17 cellular contexts compared by ENCODE assay signal in genomic region chr10:119665901-119666708, GRCh38. TPM values are rescaled to one million over a fixed set of nuclear protein-coding genes. Genes with fewer than 3 reads are reported as not detected.
DNase-seq lines count a peak whose midpoint lies in the region; ATAC-seq and TF ChIP-seq lines count a peak whose summit lies in the region.
"Had no signal": no experiment of that assay in that cellular context is flagged by ENCODE, and none has a peak within 500 bp of the region (broad histone marks: within the 10 kb centered on the region; RNA-seq: fewer than 3 reads in every experiment).

No MANE protein-coding gene starts in this region.

- H3K4me3 ChIP-seq in heart right ventricle (no peak overlapping the region), tibial artery (no peak overlapping the region), WERI-Rb-1 (ENCODE audit: low read depth, low read length) (no peak overlapping the region)

- WGBS in heart right ventricle, 2 donors, result 53 to 65% methylated on average over 14 of the region's 14 CpGs

- no peak for DNase-seq in heart right ventricle
- no peak for DNase-seq in cardiac septum (ENCODE audit: low spot score)
- DNase-seq in amniotic epithelial cell (ENCODE audit: low read depth), result peak; percentile 45
- DNase-seq in left lobe of liver (ENCODE audit: low spot score), result no peak
- DNase-seq in tibial artery, result no peak
- DNase-seq in NCI-H69 (lab: John Stamatoyannopoulos, UW), result no peak
- no peak for DNase-seq in WERI-Rb-1
- no peak for DNase-seq in MV-4-11 (lab: John Stamatoyannopoulos, UW)
- DNase-seq: activated T-cell treated with anti-CD3 and anti-CD28 coated beads, Interleukin-2, amount 50 U/mL, for 1 hour; C1 segment of cervical spinal cord; central memory CD4-positive, alpha-beta T cell; naive B cell; NCI-H510A; SHP77; stimulated activated CD4-positive, alpha-beta T cell treated with anti-CD3 and anti-CD28 coated beads, Interleukin-15, amount 100 ng/mL, for 24 hours had no signal

- H3K9me3 ChIP-seq in heart right ventricle, result no peaks in the 10 kb centered on the region
- H3K9me3 ChIP-seq in tibial artery, result no peaks in the 10 kb centered on the region
- H3K9me3 ChIP-seq in WERI-Rb-1 (ENCODE audit: severe bottlenecking), result no peaks in the 10 kb centered on the region

- H3K4me1 ChIP-seq in heart right ventricle (peaks cover 34 to 97% (median 90%) of the 10 kb centered on the region in 9 donors), tibial artery (peaks cover 0 to 84% (median 69%) of the 10 kb centered on the region in 4 donors)

- ATAC-seq in heart right ventricle (no peak), left lobe of liver (peak; percentile 63)
- ATAC-seq: esophagus mucosa had no signal

- H3K27ac ChIP-seq in heart right ventricle (peak overlapping the region in 9 of 10 donors; percentile 2 to 86 (median 78)), tibial artery (peak overlapping the region; percentile 76), WERI-Rb-1 (no peak overlapping the region)
- H3K27ac ChIP-seq: HL-60 had no signal

- TF ChIP-seq CTCF in heart right ventricle (IDR thresholded peaks at IDR 0.05) (no peak), tibial artery (IDR thresholded peaks at IDR 0.05) (no peak), WERI-Rb-1 (IDR thresholded peaks at IDR 0.05; ENCODE audit: low read depth, low read length) (no peak)

- peaks cover 0 to 23% (median 15%) of the 10 kb centered on the region in 9 donors for H3K36me3 ChIP-seq in heart right ventricle
- H3K36me3 ChIP-seq in tibial artery, result peaks cover 15% of the 10 kb centered on the region in 3 donors
- no peaks in the 10 kb centered on the region for H3K36me3 ChIP-seq in WERI-Rb-1

- no peaks in the 10 kb centered on the region for H3K27me3 ChIP-seq in heart right ventricle
- no peaks in the 10 kb centered on the region for H3K27me3 ChIP-seq in tibial artery
- peaks cover 3% of the 10 kb centered on the region for H3K27me3 ChIP-seq in WERI-Rb-1 (ENCODE audit: insufficient read depth, low read depth, severe bottlenecking)

- intact Hi-C loops in heart right ventricle (cut with DNase I) (no loop called here), cardiac septum (cut with DNase I) (loop anchor here (5.0 kb wide), 1 partner anchor 69 kb away; the partner anchor contains the start of gene TIAL1), tibial artery (cut with DNase I; ENCODE audit: low total_unique reads) (no loop called here)

RNA-seq across cellular contexts. Expression of gene BAG3, which starts 14.9 kb away (rescaled TPM):
- total RNA-seq in heart right ventricle (100 to 1,000 TPM; 115 to 191 (median 145) TPM), cardiac septum (172 TPM), left lobe of liver (11.3 TPM)
- polyA plus RNA-seq in heart right ventricle, result 100 to 1,000 TPM in 1 of 2 donors, 10 to 100 TPM in 1; 42.5 to 193 TPM

RNA-seq across cellular contexts. Expression of gene INPP5F, which starts 59.7 kb away (rescaled TPM):
- total RNA-seq in heart right ventricle, result 10 to 100 TPM in 2 of 10 donors, 1 to 10 TPM in 8; 4.2 to 13.3 (median 7.5) TPM
- polyA plus RNA-seq in heart right ventricle, result 1 to 10 TPM; 4.0 to 4.5 TPM
- 20.2 TPM for total RNA-seq in cardiac septum
- 2.6 TPM for total RNA-seq in left lobe of liver
